28 cellular contexts compared by ENCODE assay signal in the genomic region with DNA sequence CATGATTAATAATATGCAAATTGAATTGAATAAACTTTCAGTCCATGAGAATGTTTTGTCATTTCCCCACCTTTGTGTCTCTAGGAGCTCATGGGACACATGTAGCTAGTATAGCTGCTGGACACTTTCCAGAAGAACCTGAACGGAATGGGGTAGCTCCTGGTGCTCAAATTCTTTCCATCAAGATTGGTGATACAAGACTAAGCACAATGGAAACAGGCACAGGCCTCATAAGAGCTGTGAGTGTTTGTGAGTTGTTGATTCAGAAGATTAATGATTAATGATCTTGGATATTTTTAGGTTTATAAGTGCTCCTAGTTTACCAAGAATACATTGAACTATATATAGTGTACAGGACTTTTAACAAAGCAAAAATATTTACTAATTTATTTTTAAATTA.
"Had no signal": no experiment of that assay in that cellular context is flagged by ENCODE, and none has a peak within 500 bp of the region (broad histone marks: within the 10 kb centered on the region; RNA-seq: fewer than 3 reads in every experiment).

No MANE protein-coding gene starts in this region.

- H3K27ac ChIP-seq: ascending aorta, body of pancreas, Peyer's patch, RWPE1, SJCRH30 had no signal

- DNase-seq: activated CD4-positive, alpha-beta T cell treated with anti-CD3 and anti-CD28 coated beads for 48 hours; activated CD4-positive, alpha-beta T cell treated with anti-CD3 and anti-CD28 coated beads, Interleukin-2, amount 50 U/mL, for 48 hours; activated CD4-positive, CD25-positive, alpha-beta regulatory T cell treated with anti-CD3 and anti-CD28 coated beads, Interleukin-2, amount 50 U/mL, for 72 hours; activated CD8-positive, alpha-beta memory T cell treated with anti-CD3 and anti-CD28 coated beads for 24 hours; activated effector memory CD4-positive, alpha-beta T cell treated with anti-CD3 and anti-CD28 coated beads, Interleukin-2, amount 50 U/mL, for 16 hours; activated naive CD4-positive, alpha-beta T cell treated with Interleukin-2 at 50 U/mL for 16 hours; activated naive CD8-positive, alpha-beta T cell treated with anti-CD3 and anti-CD28 coated beads, Interleukin-2, amount 50 U/mL, for 24 hours; activated T-cell treated with anti-CD3 and anti-CD28 coated beads, Interleukin-2, amount 50 U/mL, for 4 hours; amniotic stem cell; body of pancreas; MM.1S; NCI-H1105; NCI-H1436; NCI-H1694 treated with DMSO at 0.1 percent for 48 hours; NCI-H2029 treated with DMSO at 0.1 percent for 48 hours; NCI-H510A treated with DMSO at 0.1 percent for 48 hours; NCI-H69; NK-92 treated with Interleukin-12 subunit alpha and Interleukin-12 subunit beta, amount 100 ng/mL, for 24 hours; Peyer's patch; Right ventricle myocardium superior; SJCRH30; SK-N-SH; SW 1271 had no signal

- H3K4me3 ChIP-seq: ascending aorta, body of pancreas, Peyer's patch, SJCRH30 had no signal

- H3K9me3 Mint-ChIP-seq: activated naive CD4-positive, alpha-beta T cell treated with anti-CD3 and anti-CD28 coated beads, Interleukin-2, amount 50 U/mL, for 72 hours; activated naive CD8-positive, alpha-beta T cell treated with anti-CD3 and anti-CD28 coated beads, Interleukin-2, amount 50 U/mL, for 24 hours; activated T-cell treated with anti-CD3 and anti-CD28 coated beads, Interleukin-2, amount 50 U/mL, for 4 hours; T-helper 2 cell treated with Interferon-gamma antibody and Interleukin-4, amounts not matched to agents 5 μg/mL and 100 μg/mL, for 36 hours; WTC11 had no signal

- H3K4me3 Mint-ChIP-seq: activated naive CD8-positive, alpha-beta T cell treated with anti-CD3 and anti-CD28 coated beads, Interleukin-2, amount 50 U/mL, for 24 hours; activated T-cell treated with anti-CD3 and anti-CD28 coated beads, Interleukin-2, amount 50 U/mL, for 4 hours; T-helper 2 cell treated with Interferon-gamma antibody and Interleukin-4, amounts not matched to agents 5 μg/mL and 100 μg/mL, for 36 hours; WTC11 had no signal

- ATAC-seq: activated naive CD4-positive, alpha-beta T cell treated with anti-CD3 and anti-CD28 coated beads, Interleukin-2, amount 50 U/mL, for 72 hours; activated naive CD8-positive, alpha-beta T cell treated with anti-CD3 and anti-CD28 coated beads, Interleukin-2, amount 50 U/mL, for 24 hours; activated T-cell treated with anti-CD3 and anti-CD28 coated beads, Interleukin-2, amount 50 U/mL, for 4 hours; body of pancreas; WTC11 had no signal

- H3K27me3 Mint-ChIP-seq: activated naive CD8-positive, alpha-beta T cell treated with anti-CD3 and anti-CD28 coated beads, Interleukin-2, amount 50 U/mL, for 24 hours had no signal

- H3K27ac Mint-ChIP-seq: activated naive CD4-positive, alpha-beta T cell treated with anti-CD3 and anti-CD28 coated beads, Interleukin-2, amount 50 U/mL, for 72 hours; activated naive CD8-positive, alpha-beta T cell treated with anti-CD3 and anti-CD28 coated beads, Interleukin-2, amount 50 U/mL, for 24 hours; T-helper 2 cell treated with Interferon-gamma antibody and Interleukin-4, amounts not matched to agents 5 μg/mL and 100 μg/mL, for 36 hours; WTC11 had no signal

- H3K4me1 Mint-ChIP-seq: activated naive CD8-positive, alpha-beta T cell treated with anti-CD3 and anti-CD28 coated beads, Interleukin-2, amount 50 U/mL, for 24 hours; WTC11 had no signal

- H3K9me3 ChIP-seq: ascending aorta, body of pancreas, Peyer's patch, SJCRH30, SK-N-SH had no signal

- H3K4me1 ChIP-seq: ascending aorta, Peyer's patch, SJCRH30 had no signal

- H3K27me3 ChIP-seq: ascending aorta, body of pancreas, Peyer's patch, SJCRH30 had no signal
